Comparison of ENCODE assay signal across 31 cellular contexts in the genomic region with DNA sequence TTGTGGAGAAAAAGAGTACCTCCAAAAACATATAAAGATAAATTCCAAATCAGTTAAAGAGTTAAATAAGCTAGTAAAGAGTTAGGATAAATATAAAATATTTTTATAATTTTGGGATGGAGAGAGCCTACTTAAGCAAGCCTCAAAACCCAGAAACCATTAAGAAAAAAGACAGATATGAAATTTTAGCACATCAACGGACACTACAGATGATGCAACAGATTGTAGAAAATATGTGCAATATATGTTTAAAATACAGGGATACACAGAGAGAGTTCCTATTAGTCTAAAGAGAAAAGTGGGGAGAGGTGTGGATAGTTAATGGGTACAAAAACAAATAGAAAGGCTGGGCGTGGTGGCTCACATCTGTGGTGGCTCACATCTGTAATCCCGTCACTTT. TPM values are rescaled to one million over a fixed set of nuclear protein-coding genes. Genes with fewer than 3 reads are reported as not detected.
"Had no signal": no experiment of that assay in that cellular context is flagged by ENCODE, and none has a peak within 500 bp of the region (broad histone marks: within the 10 kb centered on the region; RNA-seq: fewer than 3 reads in every experiment).

No MANE protein-coding gene starts in this region.

- H3K9me3 ChIP-seq: colonic mucosa, esophagus squamous epithelium, gastrocnemius medialis, heart right ventricle, left lung, lower lobe of right lung, mucosa of descending colon had no signal

- H3K36me3 Mint-ChIP-seq: mesothelial cell of epicardium, naive B cell had no signal

- H3K27ac ChIP-seq: colonic mucosa, epithelial cell of prostate, esophagus squamous epithelium, gastrocnemius medialis, heart right ventricle, left lung, lower lobe of right lung had no signal

- H3K4me3 ChIP-seq: colonic mucosa, esophagus squamous epithelium, gastrocnemius medialis, heart right ventricle, left lung, lower lobe of right lung, mucosa of descending colon had no signal

- H3K4me1 ChIP-seq: colonic mucosa, esophagus squamous epithelium, gastrocnemius medialis, heart right ventricle, left lung, lower lobe of right lung had no signal

- H3K27me3 ChIP-seq: colonic mucosa, esophagus squamous epithelium, gastrocnemius medialis, heart right ventricle, left lung had no signal

- H3K36me3 ChIP-seq: colonic mucosa, gastrocnemius medialis, left lung, lower lobe of right lung had no signal

- H3K27me3 Mint-ChIP-seq: dendritic cell treated with granulocyte-macrophage colony-stimulating factor and Interleukin-4, amounts not matched to agents 40 ng/mL and 50 ng/mL, for 4 days; effector memory CD8-positive, alpha-beta T cell; naive B cell had no signal

- H3K27ac Mint-ChIP-seq: dendritic cell treated with granulocyte-macrophage colony-stimulating factor and Interleukin-4, amounts not matched to agents 40 ng/mL and 50 ng/mL, for 4 days; effector memory CD8-positive, alpha-beta T cell; mesothelial cell of epicardium; naive B cell had no signal

- ATAC-seq: effector memory CD8-positive, alpha-beta T cell; esophagus mucosa; gastrocnemius medialis; heart right ventricle; left cardiac atrium; left lung; left ventricle myocardium superior; lower lobe of right lung; mucosa of descending colon had no signal

- H3K4me1 Mint-ChIP-seq: endodermal cell, mesothelial cell of epicardium, naive B cell had no signal

- H3K9me3 Mint-ChIP-seq: dendritic cell treated with granulocyte-macrophage colony-stimulating factor and Interleukin-4, amounts not matched to agents 40 ng/mL and 50 ng/mL, for 4 days; effector memory CD8-positive, alpha-beta T cell; endodermal cell; mesothelial cell of epicardium; naive B cell had no signal

- DNase-seq: colonic mucosa; cortex of kidney; effector CD8-positive, alpha-beta T cell; effector memory CD8-positive, alpha-beta T cell; endodermal cell; erythroblast; esophagus squamous epithelium; foreskin fibroblast; foreskin melanocyte; gastrocnemius medialis; glutamatergic neuron; head of caudate nucleus; heart right ventricle; hippocampal formation; left cardiac atrium; left lung; left ventricle myocardium superior; lower lobe of right lung; mesenchymal stem cell; mucosa of descending colon; naive B cell had no signal

- H3K4me3 Mint-ChIP-seq: dendritic cell treated with granulocyte-macrophage colony-stimulating factor and Interleukin-4, amounts not matched to agents 40 ng/mL and 50 ng/mL, for 4 days; effector memory CD8-positive, alpha-beta T cell; endodermal cell; mesothelial cell of epicardium; naive B cell had no signal

RNA-seq across cellular contexts. Expression of gene MYOZ1, which starts 26.6 kb away (rescaled TPM):
- total RNA-seq: colonic mucosa, dermis microvascular lymphatic vessel endothelial cell, glomerular endothelial cell, lung microvascular endothelial cell, mucosa of descending colon had no signal
- polyA plus RNA-seq: keratinocyte had no signal

RNA-seq across cellular contexts. Expression of gene SYNPO2L, which starts 41.1 kb away (rescaled TPM):
- total RNA-seq: dermis microvascular lymphatic vessel endothelial cell, glomerular endothelial cell, kidney epithelial cell, lower leg skin, lung microvascular endothelial cell had no signal
- polyA plus RNA-seq: keratinocyte had no signal
